ENCODE assay signal across 21 cellular contexts in genomic region chr12:130457215-130457614, GRCh38.
"Had no signal": no experiment of that assay in that cellular context is flagged by ENCODE, and none has a peak within 500 bp of the region (broad histone marks: within the 10 kb centered on the region; RNA-seq: fewer than 3 reads in every experiment).

No MANE protein-coding gene starts in this region.

- H3K27ac ChIP-seq: ascending aorta, body of pancreas had no signal

- H3K27me3 ChIP-seq: ascending aorta, body of pancreas had no signal

- H3K9me3 ChIP-seq: ascending aorta, body of pancreas had no signal

- DNase-seq: activated CD4-positive, alpha-beta T cell treated with anti-CD3 and anti-CD28 coated beads for 48 hours; activated CD4-positive, alpha-beta T cell treated with anti-CD3 and anti-CD28 coated beads, Interleukin-2, amount 50 U/mL, for 48 hours; activated CD4-positive, CD25-positive, alpha-beta regulatory T cell treated with anti-CD3 and anti-CD28 coated beads, Interleukin-2, amount 50 U/mL, for 72 hours; activated CD8-positive, alpha-beta memory T cell treated with anti-CD3 and anti-CD28 coated beads, Interleukin-2, amount 10 ng/mL, durations not matched to agents 7 days and 5 days; activated effector memory CD4-positive, alpha-beta T cell treated with Interleukin-2 at 50 U/mL for 16 hours; activated naive CD4-positive, alpha-beta T cell; activated naive CD8-positive, alpha-beta T cell treated with anti-CD3 and anti-CD28 coated beads, Interleukin-2, amount 50 U/mL, for 24 hours; activated T-cell treated with anti-CD3 and anti-CD28 coated beads, Interleukin-2, amount 50 U/mL, for 24 hours; amniotic stem cell; central memory CD4-positive, alpha-beta T cell; cortex of kidney; NCI-H1436 treated with DMSO at 0.1 percent for 48 hours; NCI-H2081 treated with DMSO at 0.1 percent for 48 hours; NCI-H226; NCI-H526 treated with DMSO at 0.1 percent for 48 hours; NCI-H82; SHP77 treated with DMSO at 0.1 percent for 48 hours had no signal

- H3K4me3 ChIP-seq: ascending aorta, body of pancreas had no signal

- H3K36me3 ChIP-seq: ascending aorta had no signal

- H3K4me1 ChIP-seq: ascending aorta, body of pancreas had no signal

- ATAC-seq: activated CD8-positive, alpha-beta memory T cell treated with anti-CD3 and anti-CD28 coated beads, Interleukin-2, amount 10 ng/mL, durations not matched to agents 7 days and 5 days; activated naive CD4-positive, alpha-beta T cell treated with anti-CD3 and anti-CD28 coated beads, Interleukin-2, amount 50 U/mL, for 72 hours; activated naive CD8-positive, alpha-beta T cell treated with anti-CD3 and anti-CD28 coated beads, Interleukin-2, amount 50 U/mL, for 24 hours; WTC11 had no signal
